In the genomic region with DNA sequence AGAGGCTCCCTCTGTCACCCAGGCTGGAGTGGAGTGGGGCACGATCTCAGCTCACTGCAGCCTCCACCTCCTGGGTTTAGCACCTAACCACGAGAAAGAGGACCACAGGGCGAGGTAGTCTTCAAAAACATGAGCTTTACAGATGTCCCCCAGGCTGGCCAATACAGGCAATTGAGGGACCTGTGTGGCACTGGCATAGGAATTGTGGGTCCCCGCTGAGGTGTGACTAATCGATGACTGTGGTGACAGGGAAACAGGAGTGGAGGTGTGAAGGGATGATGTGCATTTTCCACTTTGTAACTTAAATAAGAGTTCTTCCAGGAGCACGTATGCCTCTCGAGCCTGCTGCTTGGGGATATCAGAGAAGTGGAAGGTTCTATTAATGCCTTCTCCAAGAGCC, we compare ENCODE assay signal across 25 cellular contexts.
DNase-seq lines count a peak whose midpoint lies in the region; ATAC-seq lines count a peak whose summit lies in the region.
"Had no signal": no experiment of that assay in that cellular context is flagged by ENCODE, and none has a peak within 500 bp of the region (broad histone marks: within the 10 kb centered on the region; RNA-seq: fewer than 3 reads in every experiment).

No MANE protein-coding gene starts in this region.

- ATAC-seq in stimulated activated naive CD8-positive, alpha-beta T cell treated with anti-CD3 and anti-CD28 coated beads, Interleukin-15, Interleukin-2, amounts not matched to agents 100 U/mL and 50 U/mL, for 24 hours: peak; percentile 62
- ATAC-seq in GM21526 (IDR thresholded peaks at IDR 0.05; ENCODE audit: low FRiP score, unreplicated experiment) (no peak), HG03342 (IDR thresholded peaks at IDR 0.05; ENCODE audit: unreplicated experiment) (no peak), HG03280 (IDR thresholded peaks at IDR 0.05; ENCODE audit: unreplicated experiment) (no peak)
- ATAC-seq: body of pancreas, GM23338, right cardiac atrium, T-helper 17 cell had no signal

- peak; percentile 67 for DNase-seq in activated effector memory CD4-positive, alpha-beta T cell treated with anti-CD3 and anti-CD28 coated beads, Interleukin-2, amount 50 U/mL, for 16 hours
- no peak for DNase-seq in activated effector memory CD4-positive, alpha-beta T cell treated with Interleukin-2 at 50 U/mL for 16 hours
- peak; percentile 66 for DNase-seq in activated T-cell treated with anti-CD3 and anti-CD28 coated beads, Interleukin-2, amount 50 U/mL, for 48 hours
- DNase-seq in stimulated activated CD4-positive, alpha-beta T cell treated with anti-CD3 and anti-CD28 coated beads, Interleukin-1b, Interleukin-23, amount 100 ng/mL, for 48 hours: peak; percentile 71
- peak; percentile 68 for DNase-seq in stimulated activated naive CD8-positive, alpha-beta T cell treated with anti-CD3 and anti-CD28 coated beads, Interleukin-15, Interleukin-2, amounts not matched to agents 100 U/mL and 50 U/mL, for 24 hours
- DNase-seq: body of pancreas; C1 segment of cervical spinal cord; Calu3; DND-41; head of caudate nucleus; MG63; NCI-H1436 treated with DMSO at 0.1 percent for 48 hours; NCI-H2107; NCI-H446; nephron progenitor cell; right cardiac atrium; SK-N-SH; spleen; stimulated activated naive CD4-positive, alpha-beta T cell treated with Interleukin-2 at 50 U/mL for 16 hours; T-helper 17 cell; thyroid gland had no signal
